5 cellular contexts compared by ENCODE assay signal in the genomic region with DNA sequence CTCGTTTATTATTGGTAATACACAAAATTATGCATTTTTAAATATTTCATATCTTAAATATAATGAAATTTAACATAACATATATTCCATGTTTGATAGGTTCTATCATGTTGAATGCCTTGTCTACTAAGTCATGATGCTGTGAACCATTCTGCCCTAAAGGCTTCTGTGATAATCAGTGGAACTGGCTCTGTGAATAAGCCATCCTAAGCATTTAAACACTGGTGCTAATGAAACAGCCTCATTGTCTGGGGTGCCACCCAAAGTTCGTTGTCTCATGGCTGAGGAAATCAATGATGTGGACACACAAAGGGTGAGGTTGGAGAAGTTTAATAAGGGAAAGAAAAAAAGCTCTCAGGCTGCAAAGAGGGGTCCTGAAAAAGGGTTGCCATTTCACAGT.
"Had no signal": no experiment of that assay in that cellular context is flagged by ENCODE, and none has a peak within 500 bp of the region (broad histone marks: within the 10 kb centered on the region; RNA-seq: fewer than 3 reads in every experiment).

No MANE protein-coding gene starts in this region.

- H3K27ac ChIP-seq: HL-60 had no signal

- FAIRE-seq: HepG2, HTR-8/SVneo, K562 had no signal

- H3K4me3 ChIP-seq: K562 had no signal

- DNase-seq: IMR-90 had no signal
